In the genomic region with DNA sequence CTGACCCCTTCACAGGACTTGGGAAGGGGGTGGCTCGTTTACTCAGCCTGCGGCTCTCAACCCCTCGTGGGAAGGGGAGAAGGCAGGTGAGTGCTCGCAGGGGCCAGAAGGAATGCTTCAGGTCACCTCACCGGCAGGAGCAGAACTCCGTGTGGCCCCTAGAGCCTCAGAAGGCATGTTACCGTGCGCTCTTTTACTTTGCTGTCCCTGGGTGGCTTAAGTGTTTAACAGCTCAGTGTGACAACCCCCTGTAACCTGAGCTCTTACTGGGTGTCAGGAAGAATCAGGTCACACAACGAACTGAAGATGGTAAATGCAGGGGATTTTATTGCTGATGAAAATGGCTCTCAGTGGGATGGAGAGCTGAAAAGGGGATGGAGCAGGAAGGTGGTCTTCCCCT, we compare ENCODE assay signal across 16 cellular contexts.
"Had no signal": no experiment of that assay in that cellular context is flagged by ENCODE, and none has a peak within 500 bp of the region (broad histone marks: within the 10 kb centered on the region; RNA-seq: fewer than 3 reads in every experiment).

No MANE protein-coding gene starts in this region.

- H3K4me3 Mint-ChIP-seq: activated B cell treated with CpG ODN at 0.5 μM for 24 hours; activated CD4-positive, alpha-beta T cell treated with anti-CD3 and anti-CD28 coated beads, Interleukin-2, amount 10 ng/mL, durations not matched to agents 24 days and 14 days; activated naive CD4-positive, alpha-beta T cell treated with anti-CD3 and anti-CD28 coated beads for 36 hours; activated T-helper 17 cell treated with anti-CD3 and anti-CD28 coated beads, Interleukin-2, amount 50 U/mL, for 72 hours; memory B cell; nephron had no signal

- H3K36me3 ChIP-seq: cardiac muscle cell, esophagus squamous epithelium, left ventricle myocardium inferior, suprapubic skin, upper lobe of right lung had no signal

- DNase-seq: activated B cell treated with CpG ODN at 0.5 μM for 24 hours; activated CD4-positive, alpha-beta T cell treated with anti-CD3 and anti-CD28 coated beads, Interleukin-2, amount 10 ng/mL, durations not matched to agents 24 days and 14 days; activated naive CD4-positive, alpha-beta T cell treated with anti-CD3 and anti-CD28 coated beads for 36 hours; esophagus squamous epithelium; foreskin fibroblast; glutamatergic neuron; left ventricle myocardium inferior; stimulated activated CD4-positive, alpha-beta T cell treated with anti-CD3 and anti-CD28 coated beads, Interleukin-4, amount 100 ng/mL, for 1 hour; stimulated activated CD8-positive, alpha-beta memory T cell treated with anti-CD3 and anti-CD28 coated beads, Interleukin-4, amount 100 ng/mL, for 48 hours; stimulated activated naive CD8-positive, alpha-beta T cell treated with anti-CD3 and anti-CD28 coated beads, Interleukin-15, Interleukin-2, amounts not matched to agents 100 U/mL and 50 U/mL, for 24 hours; upper lobe of right lung had no signal

- H3K27me3 Mint-ChIP-seq: activated B cell treated with CpG ODN at 0.5 μM for 24 hours; activated CD4-positive, alpha-beta T cell treated with anti-CD3 and anti-CD28 coated beads, Interleukin-2, amount 10 ng/mL, durations not matched to agents 24 days and 14 days; activated T-helper 17 cell treated with anti-CD3 and anti-CD28 coated beads, Interleukin-2, amount 50 U/mL, for 72 hours; memory B cell had no signal

- H3K27ac ChIP-seq: cardiac muscle cell, esophagus squamous epithelium, left ventricle myocardium inferior, suprapubic skin, upper lobe of right lung had no signal

- H3K27ac Mint-ChIP-seq: activated B cell treated with CpG ODN at 0.5 μM for 24 hours; activated CD4-positive, alpha-beta T cell treated with anti-CD3 and anti-CD28 coated beads, Interleukin-2, amount 10 ng/mL, durations not matched to agents 24 days and 14 days; activated naive CD4-positive, alpha-beta T cell treated with anti-CD3 and anti-CD28 coated beads for 36 hours; activated T-helper 17 cell treated with anti-CD3 and anti-CD28 coated beads, Interleukin-2, amount 50 U/mL, for 72 hours; memory B cell; nephron had no signal

- H3K4me1 Mint-ChIP-seq: activated B cell treated with CpG ODN at 0.5 μM for 24 hours; activated CD4-positive, alpha-beta T cell treated with anti-CD3 and anti-CD28 coated beads, Interleukin-2, amount 10 ng/mL, durations not matched to agents 24 days and 14 days; activated T-helper 17 cell treated with anti-CD3 and anti-CD28 coated beads, Interleukin-2, amount 50 U/mL, for 72 hours; memory B cell had no signal

- H3K4me1 ChIP-seq: esophagus squamous epithelium, left ventricle myocardium inferior, suprapubic skin, upper lobe of right lung had no signal

- ATAC-seq: activated T-helper 17 cell treated with anti-CD3 and anti-CD28 coated beads, Interleukin-2, amount 50 U/mL, for 72 hours; stimulated activated naive CD8-positive, alpha-beta T cell treated with anti-CD3 and anti-CD28 coated beads, Interleukin-15, Interleukin-2, amounts not matched to agents 100 U/mL and 50 U/mL, for 24 hours; upper lobe of right lung had no signal

- H3K9me3 ChIP-seq: esophagus squamous epithelium, left ventricle myocardium inferior, suprapubic skin, upper lobe of right lung had no signal

- H3K27me3 ChIP-seq: cardiac muscle cell, esophagus squamous epithelium, suprapubic skin, upper lobe of right lung had no signal

- H3K4me3 ChIP-seq: cardiac muscle cell, esophagus squamous epithelium, left ventricle myocardium inferior, suprapubic skin, upper lobe of right lung had no signal

- H3K36me3 Mint-ChIP-seq: memory B cell had no signal
